ENCODE assay signal across 1 cellular context in the genomic region with DNA sequence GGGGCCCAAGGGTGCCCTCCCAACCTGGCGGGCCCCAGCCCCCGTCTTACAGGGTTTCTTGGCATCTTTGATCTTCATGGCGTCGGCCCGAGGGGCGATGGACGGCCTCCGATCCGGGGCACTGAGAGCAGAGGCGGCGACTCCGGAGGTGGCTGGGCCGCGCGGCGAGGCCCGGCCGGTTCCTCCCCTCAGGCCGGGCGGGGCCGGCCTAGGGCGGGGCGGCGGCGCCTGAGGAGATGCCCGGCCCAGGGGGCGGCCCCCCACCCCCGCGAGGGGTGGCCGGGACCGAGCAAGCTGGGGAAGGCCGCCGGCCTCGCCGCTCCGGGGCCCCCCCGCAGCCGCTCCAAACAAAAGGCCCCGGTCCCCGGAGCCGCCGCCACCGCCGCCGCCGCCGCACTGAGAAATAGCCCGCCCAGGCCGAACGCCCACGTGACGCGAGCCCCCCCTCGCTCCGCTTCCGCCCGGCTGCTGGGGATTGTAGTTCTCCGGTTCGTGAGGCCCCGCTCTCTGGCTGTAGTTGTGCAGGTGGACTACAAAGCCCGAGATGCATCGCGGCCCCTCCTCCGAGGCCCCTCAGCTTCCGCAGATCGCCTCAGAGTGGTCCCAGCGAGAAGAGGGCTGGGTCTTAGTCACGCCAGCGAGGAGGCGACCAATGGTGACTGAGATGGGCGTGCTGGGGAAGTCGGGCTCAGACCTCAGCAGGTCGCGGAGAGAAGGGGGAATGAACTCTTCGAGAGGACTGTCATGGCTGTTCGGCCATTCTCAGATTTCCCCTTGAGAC.
TF ChIP-seq lines count a peak whose summit lies in the region.

Gene PANK3 (minus strand): TSS at position 163 of the 781 bp plus-strand sequence. CDS start 85 bp downstream, at position 78.

TF ChIP-seq in HepG2, 621 proteins besides CTCF, POLR2A, EP300 and RAD21 (continued from another document and continues in another):
- no peak; the same call in 1 of the 2 replicates for TF ChIP-seq ZNF503 (CRISPR knock-in tag; IDR thresholded peaks at IDR 0.05)
- peak; percentile 39; the same call in 1 of the 2 replicates for TF ChIP-seq ZNF607 (CRISPR knock-in tag; IDR thresholded peaks at IDR 0.05; ENCODE audit: borderline replicate concordance)
- no peak for TF ChIP-seq ZNF382 (CRISPR knock-in tag; IDR thresholded peaks at IDR 0.05; ENCODE audit: borderline replicate concordance)
- no peak for TF ChIP-seq MEIS2 (CRISPR knock-in tag; IDR thresholded peaks at IDR 0.05)
- 0 out of 2 replicates have a peak, but pooled peaks have one; percentile 38 for TF ChIP-seq PAX8 (CRISPR knock-in tag; IDR thresholded peaks at IDR 0.05; ENCODE audit: borderline replicate concordance)
- no peak; the same call in 1 of the 2 replicates for TF ChIP-seq ZNF333 (CRISPR knock-in tag; IDR thresholded peaks at IDR 0.05; ENCODE audit: borderline replicate concordance)
- TF ChIP-seq NCOR1 (IDR thresholded peaks at IDR 0.05; ENCODE audit: borderline replicate concordance, low read length) = no peak
- TF ChIP-seq MED1 (CRISPR knock-in tag; IDR thresholded peaks at IDR 0.05) = peak; percentile 81
- no peak for TF ChIP-seq NFE2L1 (CRISPR knock-in tag; IDR thresholded peaks at IDR 0.05; ENCODE audit: borderline replicate concordance)
- TF ChIP-seq, protein P1, sequence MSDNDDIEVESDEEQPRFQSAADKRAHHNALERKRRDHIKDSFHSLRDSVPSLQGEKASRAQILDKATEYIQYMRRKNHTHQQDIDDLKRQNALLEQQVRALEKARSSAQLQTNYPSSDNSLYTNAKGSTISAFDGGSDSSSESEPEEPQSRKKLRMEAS (IDR thresholded peaks at IDR 0.05) = peak; percentile 83
- 0 out of 2 replicates have a peak, but pooled peaks have one; percentile 83 for TF ChIP-seq BRCA1 (CRISPR knock-in tag; IDR thresholded peaks at IDR 0.05)
- TF ChIP-seq ZNF589 (CRISPR knock-in tag; conservative IDR thresholded peaks at IDR 0.05) = no peak
- no peak for TF ChIP-seq MAFF (IDR thresholded peaks at IDR 0.05; ENCODE audit: low read depth, low read length)
- no peak for TF ChIP-seq ZUFSP (CRISPR knock-in tag; IDR thresholded peaks at IDR 0.05; ENCODE audit: borderline replicate concordance)
- TF ChIP-seq STAG1 (CRISPR knock-in tag; IDR thresholded peaks at IDR 0.05) = no peak
- 0 out of 4 replicates have a peak, but pooled peaks of 1 of the 2 experiments have one; percentile 9 for TF ChIP-seq ATF4 (CRISPR knock-in tag; IDR thresholded peaks at IDR 0.05)
- no peak for TF ChIP-seq ATF2 (CRISPR knock-in tag; IDR thresholded peaks at IDR 0.05)
- no peak for TF ChIP-seq ZFAT (CRISPR knock-in tag; conservative IDR thresholded peaks at IDR 0.05)
- no peak for TF ChIP-seq ZNF230 (CRISPR knock-in tag; IDR thresholded peaks at IDR 0.05)
- peak; percentile 93 for TF ChIP-seq POLR2G (IDR thresholded peaks at IDR 0.05; ENCODE audit: low read depth, low read length)
- no peak for TF ChIP-seq ZNF7 (CRISPR knock-in tag; IDR thresholded peaks at IDR 0.05)
- TF ChIP-seq, protein P2, sequence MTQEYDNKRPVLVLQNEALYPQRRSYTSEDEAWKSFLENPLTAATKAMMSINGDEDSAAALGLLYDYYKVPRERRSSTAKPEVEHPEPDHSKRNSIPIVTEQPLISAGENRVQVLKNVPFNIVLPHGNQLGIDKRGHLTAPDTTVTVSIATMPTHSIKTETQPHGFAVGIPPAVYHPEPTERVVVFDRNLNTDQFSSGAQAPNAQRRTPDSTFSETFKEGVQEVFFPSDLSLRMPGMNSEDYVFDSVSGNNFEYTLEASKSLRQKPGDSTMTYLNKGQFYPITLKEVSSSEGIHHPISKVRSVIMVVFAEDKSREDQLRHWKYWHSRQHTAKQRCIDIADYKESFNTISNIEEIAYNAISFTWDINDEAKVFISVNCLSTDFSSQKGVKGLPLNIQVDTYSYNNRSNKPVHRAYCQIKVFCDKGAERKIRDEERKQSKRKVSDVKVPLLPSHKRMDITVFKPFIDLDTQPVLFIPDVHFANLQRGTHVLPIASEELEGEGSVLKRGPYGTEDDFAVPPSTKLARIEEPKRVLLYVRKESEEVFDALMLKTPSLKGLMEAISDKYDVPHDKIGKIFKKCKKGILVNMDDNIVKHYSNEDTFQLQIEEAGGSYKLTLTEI (CRISPR knock-in tag; conservative IDR thresholded peaks at IDR 0.05) = no peak
- TF ChIP-seq KAT2B (IDR thresholded peaks at IDR 0.05; ENCODE audit: borderline replicate concordance, low read depth, low read length) = no peak
- TF ChIP-seq, protein P3, sequence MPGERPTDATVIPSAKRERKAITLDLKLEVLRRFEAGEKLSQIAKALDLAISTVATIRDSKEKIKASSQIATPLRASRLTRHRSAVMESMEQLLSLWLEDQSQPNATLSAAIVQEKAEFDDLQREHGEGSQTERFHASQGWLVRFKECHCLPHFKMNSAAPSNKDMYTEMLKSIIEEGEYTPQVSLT (CRISPR knock-in tag; IDR thresholded peaks at IDR 0.05; ENCODE audit: borderline replicate concordance, low read depth) = no peak
- TF ChIP-seq ZNF17 (CRISPR knock-in tag; IDR thresholded peaks at IDR 0.05) = no peak
- TF ChIP-seq NFRKB (IDR thresholded peaks at IDR 0.05) = no peak
- TF ChIP-seq ARNTL (CRISPR knock-in tag; IDR thresholded peaks at IDR 0.05) = peak; percentile 83
- TF ChIP-seq SKI (IDR thresholded peaks at IDR 0.05; ENCODE audit: partially characterized antibody) = peak; percentile 66
- TF ChIP-seq HDAC1 (CRISPR knock-in tag; IDR thresholded peaks at IDR 0.05) = peak; percentile 76
- TF ChIP-seq ZNF570 (CRISPR knock-in tag; IDR thresholded peaks at IDR 0.05; ENCODE audit: borderline replicate concordance) = no peak
- no peak for TF ChIP-seq ZNF75D (CRISPR knock-in tag; IDR thresholded peaks at IDR 0.05; ENCODE audit: borderline replicate concordance)
- TF ChIP-seq TEAD2 (CRISPR knock-in tag; IDR thresholded peaks at IDR 0.05) = no peak
- peak; percentile 44; the same call in 1 of the 2 replicates for TF ChIP-seq ZBTB38 (CRISPR knock-in tag; IDR thresholded peaks at IDR 0.05)
- no peak for TF ChIP-seq RFX3 (CRISPR knock-in tag; IDR thresholded peaks at IDR 0.05)
- TF ChIP-seq SMARCC2 (IDR thresholded peaks at IDR 0.05) = no peak
- peak; percentile 80; the same call in 1 of the 2 replicates for TF ChIP-seq BCL3 (CRISPR knock-in tag; IDR thresholded peaks at IDR 0.05)
- 0 out of 2 replicates have a peak, but pooled peaks have one; percentile 45 for TF ChIP-seq RARG (CRISPR knock-in tag; IDR thresholded peaks at IDR 0.05; ENCODE audit: low read depth)
- no peak for TF ChIP-seq PAWR (CRISPR knock-in tag; IDR thresholded peaks at IDR 0.05; ENCODE audit: borderline replicate concordance)
- no peak for TF ChIP-seq IKZF4 (CRISPR knock-in tag; IDR thresholded peaks at IDR 0.05; ENCODE audit: borderline replicate concordance, low read depth, not compliant biosample characterization)
- TF ChIP-seq FOSL2 (CRISPR knock-in tag; IDR thresholded peaks at IDR 0.05) = peak; percentile 79
- TF ChIP-seq RFXANK (CRISPR knock-in tag; IDR thresholded peaks at IDR 0.05) = no peak; the same call in 1 of the 2 replicates
- TF ChIP-seq PHF5A (CRISPR knock-in tag; IDR thresholded peaks at IDR 0.05; ENCODE audit: low read depth, unreplicated experiment) = no peak
- peak; percentile 10; the same call in 1 of the 2 replicates for TF ChIP-seq ZNF121 (CRISPR knock-in tag; IDR thresholded peaks at IDR 0.05)
- TF ChIP-seq TEAD3 (CRISPR knock-in tag; optimal IDR thresholded peaks at IDR 0.05; ENCODE audit: borderline replicate concordance) = peak; percentile 68
- peak; percentile 98 for TF ChIP-seq PATZ1 (CRISPR knock-in tag; IDR thresholded peaks at IDR 0.05)
- no peak for TF ChIP-seq IKZF1 (IDR thresholded peaks at IDR 0.05)
- TF ChIP-seq, protein P4, sequence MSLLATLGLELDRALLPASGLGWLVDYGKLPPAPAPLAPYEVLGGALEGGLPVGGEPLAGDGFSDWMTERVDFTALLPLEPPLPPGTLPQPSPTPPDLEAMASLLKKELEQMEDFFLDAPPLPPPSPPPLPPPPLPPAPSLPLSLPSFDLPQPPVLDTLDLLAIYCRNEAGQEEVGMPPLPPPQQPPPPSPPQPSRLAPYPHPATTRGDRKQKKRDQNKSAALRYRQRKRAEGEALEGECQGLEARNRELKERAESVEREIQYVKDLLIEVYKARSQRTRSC (CRISPR knock-in tag; IDR thresholded peaks at IDR 0.05; ENCODE audit: low read depth) = no peak
- no peak for TF ChIP-seq ZNF275 (CRISPR knock-in tag; IDR thresholded peaks at IDR 0.05; ENCODE audit: borderline replicate concordance)
- TF ChIP-seq GLI4 (CRISPR knock-in tag; IDR thresholded peaks at IDR 0.05; ENCODE audit: borderline replicate concordance) = no peak
- TF ChIP-seq RBAK (CRISPR knock-in tag; IDR thresholded peaks at IDR 0.05) = no peak
- TF ChIP-seq JUNB (CRISPR knock-in tag; IDR thresholded peaks at IDR 0.05; ENCODE audit: borderline replicate concordance) = no peak
- no peak; the same call in 1 of the 2 replicates for TF ChIP-seq DPF2 (CRISPR knock-in tag; IDR thresholded peaks at IDR 0.05; ENCODE audit: borderline replicate concordance, low read depth)
- peak; percentile 82 for TF ChIP-seq MAZ (IDR thresholded peaks at IDR 0.05; ENCODE audit: borderline replicate concordance, low read depth, low read length)
- peak; percentile 96 for TF ChIP-seq MAZ (CRISPR knock-in tag; IDR thresholded peaks at IDR 0.05; ENCODE audit: low read depth)
